Comparison of ENCODE assay signal across 1 cellular context in the genomic region with DNA sequence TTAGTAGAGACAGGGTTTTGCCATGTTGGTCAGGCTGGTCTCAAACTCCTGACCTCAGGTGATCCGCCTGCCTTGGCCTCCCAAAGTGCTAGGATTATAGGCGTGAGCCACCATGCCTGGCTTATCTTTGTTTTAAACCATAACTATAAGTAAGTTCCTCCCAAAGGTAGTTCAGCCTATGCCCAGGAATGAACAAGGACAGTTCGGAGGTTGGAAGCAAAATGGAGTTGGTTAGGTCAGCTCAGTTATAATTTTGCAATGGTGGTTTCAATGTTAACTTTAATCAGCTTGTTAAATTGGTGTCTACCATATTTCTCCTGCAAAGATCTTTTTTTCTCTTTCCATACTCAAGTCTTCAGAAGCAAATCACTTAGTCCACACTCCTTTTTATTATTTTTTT.
TF ChIP-seq lines count a peak whose summit lies in the region.

No MANE protein-coding gene starts in this region.

TF ChIP-seq in K562, 482 proteins besides CTCF, POLR2A, EP300 and RAD21 (continued from another document):
- TF ChIP-seq, protein P1, sequence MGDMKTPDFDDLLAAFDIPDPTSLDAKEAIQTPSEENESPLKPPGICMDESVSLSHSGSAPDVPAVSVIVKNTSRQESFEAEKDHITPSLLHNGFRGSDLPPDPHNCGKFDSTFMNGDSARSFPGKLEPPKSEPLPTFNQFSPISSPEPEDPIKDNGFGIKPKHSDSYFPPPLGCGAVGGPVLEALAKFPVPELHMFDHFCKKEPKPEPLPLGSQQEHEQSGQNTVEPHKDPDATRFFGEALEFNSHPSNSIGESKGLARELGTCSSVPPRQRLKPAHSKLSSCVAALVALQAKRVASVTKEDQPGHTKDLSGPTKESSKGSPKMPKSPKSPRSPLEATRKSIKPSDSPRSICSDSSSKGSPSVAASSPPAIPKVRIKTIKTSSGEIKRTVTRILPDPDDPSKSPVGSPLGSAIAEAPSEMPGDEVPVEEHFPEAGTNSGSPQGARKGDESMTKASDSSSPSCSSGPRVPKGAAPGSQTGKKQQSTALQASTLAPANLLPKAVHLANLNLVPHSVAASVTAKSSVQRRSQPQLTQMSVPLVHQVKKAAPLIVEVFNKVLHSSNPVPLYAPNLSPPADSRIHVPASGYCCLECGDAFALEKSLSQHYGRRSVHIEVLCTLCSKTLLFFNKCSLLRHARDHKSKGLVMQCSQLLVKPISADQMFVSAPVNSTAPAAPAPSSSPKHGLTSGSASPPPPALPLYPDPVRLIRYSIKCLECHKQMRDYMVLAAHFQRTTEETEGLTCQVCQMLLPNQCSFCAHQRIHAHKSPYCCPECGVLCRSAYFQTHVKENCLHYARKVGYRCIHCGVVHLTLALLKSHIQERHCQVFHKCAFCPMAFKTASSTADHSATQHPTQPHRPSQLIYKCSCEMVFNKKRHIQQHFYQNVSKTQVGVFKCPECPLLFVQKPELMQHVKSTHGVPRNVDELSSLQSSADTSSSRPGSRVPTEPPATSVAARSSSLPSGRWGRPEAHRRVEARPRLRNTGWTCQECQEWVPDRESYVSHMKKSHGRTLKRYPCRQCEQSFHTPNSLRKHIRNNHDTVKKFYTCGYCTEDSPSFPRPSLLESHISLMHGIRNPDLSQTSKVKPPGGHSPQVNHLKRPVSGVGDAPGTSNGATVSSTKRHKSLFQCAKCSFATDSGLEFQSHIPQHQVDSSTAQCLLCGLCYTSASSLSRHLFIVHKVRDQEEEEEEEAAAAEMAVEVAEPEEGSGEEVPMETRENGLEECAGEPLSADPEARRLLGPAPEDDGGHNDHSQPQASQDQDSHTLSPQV (IDR thresholded peaks at IDR 0.05): peak; percentile 69; the same call in 1 of the 2 replicates
- TF ChIP-seq IRF9 (tag; IDR thresholded peaks at IDR 0.05) (0 out of 2 replicates have a peak, but pooled peaks have one; percentile 15), PTRF (tag; IDR thresholded peaks at IDR 0.05) (peak; percentile 71; the same call in 1 of the 2 replicates), MEF2D (tag; conservative IDR thresholded peaks at IDR 0.05; ENCODE audit: low read depth) (0 out of 2 replicates have a peak, but pooled peaks have one; percentile 30), PYGO2 (tag; IDR thresholded peaks at IDR 0.05) (peak; percentile 48; the same call in 1 of the 2 replicates)
TF ChIP-seq in K562: peak in this region for 13; not testable (repeated sequence) for 469.
